In the genomic region with DNA sequence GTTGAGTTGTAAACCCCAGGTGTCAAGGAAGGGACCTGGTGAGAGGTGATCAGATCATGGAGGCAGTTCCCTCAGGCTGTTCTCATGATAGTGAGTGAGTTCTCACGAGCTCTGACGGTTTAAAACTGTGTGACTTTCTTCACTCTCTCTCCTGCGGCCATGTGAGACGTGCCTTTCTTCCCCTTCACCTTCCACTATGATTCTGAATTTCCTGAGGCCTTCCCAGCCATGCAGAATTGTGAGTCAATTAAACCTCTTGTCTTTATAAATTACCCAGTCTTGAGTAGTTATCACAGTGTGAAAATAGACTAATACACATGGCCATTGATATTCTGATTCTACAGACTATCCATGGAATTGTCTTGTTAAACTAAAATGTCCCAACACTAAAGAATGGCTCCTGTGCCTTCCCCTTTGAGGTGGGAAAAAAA, we compare ENCODE assay signal across 23 cellular contexts.
"Had no signal": no experiment of that assay in that cellular context is flagged by ENCODE, and none has a peak within 500 bp of the region (broad histone marks: within the 10 kb centered on the region; RNA-seq: fewer than 3 reads in every experiment).

No MANE protein-coding gene starts in this region.

- H3K9me3 Mint-ChIP-seq: naive thymus-derived CD4-positive, alpha-beta T cell; stimulated activated naive B cell treated with anti-CD40 and anti-IgM and Interleukin-4, amounts not matched to agents 10 μg/mL and 1 μg/mL and 100 μg/mL, for 72 hours; stimulated activated naive CD8-positive, alpha-beta T cell treated with anti-CD3 and anti-CD28 coated beads, Interleukin-15, amount 100 ng/mL, for 72 hours had no signal

- ATAC-seq: esophagus mucosa; heart left ventricle; left colon; left ventricle myocardium superior; naive thymus-derived CD4-positive, alpha-beta T cell; sciatic nerve; stimulated activated naive B cell treated with anti-CD40 and anti-IgM and Interleukin-4, amounts not matched to agents 10 μg/mL and 1 μg/mL and 100 μg/mL, for 72 hours; stimulated activated naive CD8-positive, alpha-beta T cell treated with anti-CD3 and anti-CD28 coated beads, Interleukin-15, amount 100 ng/mL, for 72 hours; upper lobe of right lung had no signal

- H3K27ac Mint-ChIP-seq: naive thymus-derived CD4-positive, alpha-beta T cell; stimulated activated naive B cell treated with anti-CD40 and anti-IgM and Interleukin-4, amounts not matched to agents 10 μg/mL and 1 μg/mL and 100 μg/mL, for 72 hours; stimulated activated naive CD8-positive, alpha-beta T cell treated with anti-CD3 and anti-CD28 coated beads, Interleukin-15, amount 100 ng/mL, for 72 hours had no signal

- H3K27ac ChIP-seq: dorsolateral prefrontal cortex, heart left ventricle, spleen, testis, tibial nerve, upper lobe of right lung had no signal

- H3K4me3 ChIP-seq: dorsolateral prefrontal cortex, heart left ventricle, lung, spleen, testis, tibial nerve, upper lobe of right lung had no signal

- H3K4me3 Mint-ChIP-seq: naive thymus-derived CD4-positive, alpha-beta T cell; stimulated activated naive B cell treated with anti-CD40 and anti-IgM and Interleukin-4, amounts not matched to agents 10 μg/mL and 1 μg/mL and 100 μg/mL, for 72 hours; stimulated activated naive CD8-positive, alpha-beta T cell treated with anti-CD3 and anti-CD28 coated beads, Interleukin-15, amount 100 ng/mL, for 72 hours had no signal

- H3K27me3 Mint-ChIP-seq: naive thymus-derived CD4-positive, alpha-beta T cell; stimulated activated naive B cell treated with anti-CD40 and anti-IgM and Interleukin-4, amounts not matched to agents 10 μg/mL and 1 μg/mL and 100 μg/mL, for 72 hours; stimulated activated naive CD8-positive, alpha-beta T cell treated with anti-CD3 and anti-CD28 coated beads, Interleukin-15, amount 100 ng/mL, for 72 hours had no signal

- H3K27me3 ChIP-seq: dorsolateral prefrontal cortex, heart left ventricle, spleen, testis, tibial nerve, upper lobe of right lung had no signal

- H3K4me1 ChIP-seq: spleen, testis, tibial nerve, upper lobe of right lung had no signal

- H3K9me3 ChIP-seq: heart left ventricle, spleen, testis, tibial nerve, upper lobe of right lung had no signal

- DNase-seq: cortex of kidney; dorsolateral prefrontal cortex; effector CD8-positive, alpha-beta T cell; heart left ventricle; hippocampal formation; left colon; left ventricle myocardium superior; naive thymus-derived CD4-positive, alpha-beta T cell; posterior cingulate gyrus; spleen; stimulated activated CD4-positive, alpha-beta T cell treated with anti-CD3 and anti-CD28 coated beads, Interleukin-15, amount 100 ng/mL, for 24 hours; stimulated activated CD4-positive, alpha-beta T cell treated with anti-CD3 and anti-CD28 coated beads, Interleukin-1b, Interleukin-23, amount 100 ng/mL, for 48 hours; stimulated activated CD4-positive, alpha-beta T cell treated with anti-CD3 and anti-CD28 coated beads, Interleukin-4, amount 100 ng/mL, for 4 hours; stimulated activated naive B cell treated with anti-CD40 and anti-IgM and Interleukin-4, amounts not matched to agents 10 μg/mL and 1 μg/mL and 100 μg/mL, for 72 hours; stimulated activated naive CD8-positive, alpha-beta T cell treated with anti-CD3 and anti-CD28 coated beads, Interleukin-15, amount 100 ng/mL, for 72 hours; testis; upper lobe of right lung had no signal

- FAIRE-seq: endometrium, frontal cortex had no signal

- H3K36me3 ChIP-seq: heart left ventricle, spleen, tibial nerve, upper lobe of right lung had no signal
